ENCODE assay signal across 9 cellular contexts in genomic region chr1:111737216-111738132, GRCh38. TPM values are rescaled to one million over a fixed set of nuclear protein-coding genes. Genes with fewer than 3 reads are reported as not detected.
DNase-seq lines count a peak whose midpoint lies in the region; ATAC-seq and TF ChIP-seq lines count a peak whose summit lies in the region.
"Had no signal": no experiment of that assay in that cellular context is flagged by ENCODE, and none has a peak within 500 bp of the region (broad histone marks: within the 10 kb centered on the region; RNA-seq: fewer than 3 reads in every experiment).

No MANE protein-coding gene starts in this region.

- DNase-seq in DMS53 (lab: John Stamatoyannopoulos, UW) (peak; percentile 62), DMS53 treated with DMSO at 0.1 percent for 48 hours (lab: John Stamatoyannopoulos, UW; ENCODE audit: unreplicated experiment) (no peak), UCSD-AML1 (lab: John Stamatoyannopoulos, UW; ENCODE audit: unreplicated experiment) (peak; percentile 30), right cardiac atrium (no peak), smooth muscle cell (lab: John Stamatoyannopoulos, UW; ENCODE audit: unreplicated experiment) (no peak), HuH-7 (ENCODE audit: low spot score) (no peak)

- ATAC-seq in right cardiac atrium (no peak), HG03432 (IDR thresholded peaks at IDR 0.05; ENCODE audit: unreplicated experiment) (no peak), GM18858 (IDR thresholded peaks at IDR 0.05; ENCODE audit: unreplicated experiment) (no peak)

- H3K9me3 ChIP-seq in right cardiac atrium (ENCODE audit: control insufficient read depth, low read length) (no peaks in the 10 kb centered on the region), smooth muscle cell (replicated peaks; ENCODE audit: low read depth) (no peaks in the 10 kb centered on the region)

- no peak for TF ChIP-seq CTCF in smooth muscle cell (IDR thresholded peaks at IDR 0.05; ENCODE audit: borderline replicate concordance, insufficient read depth, poor library complexity, severe bottlenecking)

- H3K4me3 ChIP-seq in right cardiac atrium (ENCODE audit: low read length): peak overlapping the region; percentile 66
- peak overlapping the region; percentile 53 for H3K4me3 ChIP-seq in smooth muscle cell

- intact Hi-C loops in right cardiac atrium (cut with DNase I): no loop called here

- 34% methylated on average over 8 of the region's 8 CpGs for WGBS in right cardiac atrium
- 52% methylated on average over 8 of the region's 8 CpGs for WGBS in smooth muscle cell (ENCODE audit: low lambda C conversion rate)

- H2AFZ ChIP-seq in smooth muscle cell (ENCODE audit: low read depth): peak overlapping the region; percentile 64

- peaks cover 9% of the 10 kb centered on the region for H3F3A ChIP-seq in smooth muscle cell (ENCODE audit: low read depth)

- H3K4me1 ChIP-seq in right cardiac atrium (ENCODE audit: control insufficient read depth, insufficient read depth, low read length): peaks cover 29% of the 10 kb centered on the region
- peaks cover 26% of the 10 kb centered on the region for H3K4me1 ChIP-seq in smooth muscle cell (ENCODE audit: low read depth)

- H3K9ac ChIP-seq in smooth muscle cell (ENCODE audit: low read depth): no peak overlapping the region

- H3K27ac ChIP-seq in right cardiac atrium (ENCODE audit: low read length): peak overlapping the region; percentile 93
- H3K27ac ChIP-seq in smooth muscle cell (ENCODE audit: low read depth): no peak overlapping the region

- peaks cover 12% of the 10 kb centered on the region for H4K20me1 ChIP-seq in smooth muscle cell (ENCODE audit: low read depth)

- H3K36me3 ChIP-seq in smooth muscle cell (ENCODE audit: low read depth): no peaks in the 10 kb centered on the region

- H3K79me2 ChIP-seq in smooth muscle cell (ENCODE audit: low read depth): no peaks in the 10 kb centered on the region

- H3K27me3 ChIP-seq in right cardiac atrium (ENCODE audit: control insufficient read depth, insufficient read depth) (no peaks in the 10 kb centered on the region), smooth muscle cell (ENCODE audit: low read depth) (peaks cover 13% of the 10 kb centered on the region)

- peak overlapping the region; percentile 85 for H3K4me2 ChIP-seq in smooth muscle cell

RNA-seq across cellular contexts. Expression of gene INKA2, which starts 1.7 kb away (rescaled TPM):
- total RNA-seq in right cardiac atrium: 10 to 100 TPM; 18.9 to 46.2 (median 26.9) TPM
- polyA plus RNA-seq in right cardiac atrium: 14.3 TPM
- total RNA-seq in smooth muscle cell: 3.9 TPM in 1 of 2 replicates, not detected in the other
- polyA plus RNA-seq in smooth muscle cell: 1.6 and 1.8 TPM in 2 replicates
- total RNA-seq: A172 had no signal

RNA-seq across cellular contexts. Expression of gene DDX20, which starts 18.2 kb away (rescaled TPM):
- total RNA-seq in right cardiac atrium (1 to 10 TPM; 5.5 to 7.7 (median 6.7) TPM), smooth muscle cell (17.1 and 20.0 TPM in 2 replicates)
- polyA plus RNA-seq in right cardiac atrium (3.4 TPM), smooth muscle cell (5.9 and 8.8 TPM in 2 replicates)

Comparison
In these comparisons a context has a peak if more than half of its experiments do, and no peak if none do; other contexts are left out.
1. DNase-seq: peak in DMS53 (single experiment) and UCSD-AML1 (single experiment); none in DMS53 treated with DMSO at 0.1 percent for 48 hours (single experiment), right cardiac atrium (0 of 3), smooth muscle cell (single experiment) and HuH-7 (single experiment).